Comparison of ENCODE assay signal across 16 cellular contexts in the genomic region with DNA sequence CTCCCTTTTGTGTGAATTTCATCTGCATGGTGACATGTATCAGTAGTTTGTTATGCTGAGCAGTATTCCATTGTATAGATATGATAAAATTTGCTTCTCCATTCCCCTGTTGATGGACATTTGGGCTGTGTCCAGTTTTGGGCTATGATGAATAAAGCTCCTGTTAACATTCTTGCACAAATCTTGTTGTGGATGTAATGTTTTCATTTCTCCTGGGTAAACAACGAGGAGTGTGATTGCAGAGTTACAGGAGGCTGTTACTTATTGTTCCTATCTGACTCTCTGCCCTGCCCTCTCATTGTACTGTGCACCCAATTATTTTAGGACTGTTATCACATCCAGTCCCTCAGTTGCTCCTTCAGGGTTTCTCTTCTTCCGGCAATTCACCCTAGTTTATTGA. TPM values are rescaled to one million over a fixed set of nuclear protein-coding genes. Genes with fewer than 3 reads are reported as not detected.
DNase-seq lines count a peak whose midpoint lies in the region; ATAC-seq, FAIRE-seq and TF ChIP-seq lines count a peak whose summit lies in the region.
"Had no signal": no experiment of that assay in that cellular context is flagged by ENCODE, and none has a peak within 500 bp of the region (broad histone marks: within the 10 kb centered on the region; RNA-seq: fewer than 3 reads in every experiment).

No MANE protein-coding gene starts in this region.

- H3K36me3 Mint-ChIP-seq in nephron (ENCODE audit: low read depth) = no peaks in the 10 kb centered on the region

- H3K9me3 Mint-ChIP-seq in nephron = no peaks in the 10 kb centered on the region
- H3K9me3 Mint-ChIP-seq: activated naive CD4-positive, alpha-beta T cell treated with anti-CD3 and anti-CD28 coated beads, Interleukin-2, amount 50 U/mL, for 72 hours; stimulated activated naive CD8-positive, alpha-beta T cell treated with anti-CD3 and anti-CD28 coated beads, Interleukin-15, amount 100 ng/mL, for 72 hours had no signal

- no peaks in the 10 kb centered on the region for H3K9me2 ChIP-seq in DOHH2 (replicated peaks; ENCODE audit: control insufficient read depth, low read length)

- FAIRE-seq in GM12892 (lab: Jason Lieb, UNC) = no peak

- no peaks in the 10 kb centered on the region for H3K27me3 ChIP-seq in DOHH2 (ENCODE audit: control insufficient read depth, low read length)
- no peaks in the 10 kb centered on the region for H3K27me3 ChIP-seq in SJSA1 (replicated peaks)
- H3K27me3 ChIP-seq in heart right ventricle = no peaks in the 10 kb centered on the region
- H3K27me3 ChIP-seq: SJCRH30 had no signal

- peaks cover 89% of the 10 kb centered on the region for H3K79me2 ChIP-seq in DOHH2 (ENCODE audit: control insufficient read depth, low read length)

- H3K27me3 Mint-ChIP-seq in nephron (ENCODE audit: low read depth) = no peaks in the 10 kb centered on the region
- H3K27me3 Mint-ChIP-seq: stimulated activated naive CD8-positive, alpha-beta T cell treated with anti-CD3 and anti-CD28 coated beads, Interleukin-15, amount 100 ng/mL, for 72 hours had no signal

- intact Hi-C loops in heart right ventricle (cut with DNase I) = no loop called here

- peak in 4 of 8 donors; percentile 16 to 78 (median 24) for ATAC-seq in heart right ventricle
- ATAC-seq: activated naive CD4-positive, alpha-beta T cell treated with anti-CD3 and anti-CD28 coated beads, Interleukin-2, amount 50 U/mL, for 72 hours; stimulated activated naive CD8-positive, alpha-beta T cell treated with anti-CD3 and anti-CD28 coated beads, Interleukin-15, amount 100 ng/mL, for 72 hours had no signal

- H3K27ac ChIP-seq in DOHH2 (ENCODE audit: low read depth, low read length) = no peak overlapping the region
- H3K27ac ChIP-seq in SJSA1 = 0 out of 2 replicates have a peak overlapping the region, but pooled peaks have one; percentile 31
- H3K27ac ChIP-seq in heart right ventricle = peak overlapping the region; percentile 15 to 84 (median 70)
- H3K27ac ChIP-seq: coronary artery had no signal

- no peaks in the 10 kb centered on the region for H3F3A ChIP-seq in DOHH2 (ENCODE audit: control insufficient read depth, insufficient read depth)

- WGBS in heart right ventricle, 2 donors = 12 to 23% methylated on average over 2 of the region's 2 CpGs

- H3K4me1 ChIP-seq in DOHH2 (ENCODE audit: control insufficient read depth, low read length) = peaks cover 46% of the 10 kb centered on the region
- peaks cover 72% of the 10 kb centered on the region for H3K4me1 ChIP-seq in SJSA1 (replicated peaks)
- H3K4me1 ChIP-seq in heart right ventricle = peaks cover 44 to 98% (median 92%) of the 10 kb centered on the region in 9 donors

- H3K4me2 ChIP-seq in DOHH2 (ENCODE audit: low read length) = peak overlapping the region; percentile 55; the same call in 1 of the 2 replicates

- DNase-seq in SJSA1 (ENCODE audit: low read depth in 1 of 2, low spot score in 2 of 2) (no peak), heart right ventricle (no peak), DMS 273 (lab: John Stamatoyannopoulos, UW; ENCODE audit: unreplicated experiment) (no peak), NAMALWA (ENCODE audit: low spot score) (no peak), GM12892 (ENCODE audit: insufficient read length) (no peak)
- no peak for DNase-seq in activated CD4-positive, alpha-beta T cell treated with anti-CD3 and anti-CD28 coated beads for 48 hours
- DNase-seq: activated CD4-positive, CD25-positive, alpha-beta regulatory T cell; NCI-H1105 treated with DMSO at 0.1 percent for 48 hours; NCI-H526 treated with DMSO at 0.1 percent for 48 hours; SJCRH30; stimulated activated naive CD8-positive, alpha-beta T cell treated with anti-CD3 and anti-CD28 coated beads, Interleukin-15, amount 100 ng/mL, for 72 hours; trophoblast cell had no signal

- H3K4me3 Mint-ChIP-seq in nephron = no peak overlapping the region

- no peaks in the 10 kb centered on the region for H3K9me3 ChIP-seq in DOHH2 (ENCODE audit: control insufficient read depth, insufficient read depth, low read length)
- H3K9me3 ChIP-seq in SJSA1 (replicated peaks) = no peaks in the 10 kb centered on the region
- no peaks in the 10 kb centered on the region for H3K9me3 ChIP-seq in heart right ventricle
- H3K9me3 ChIP-seq: SJCRH30 had no signal

- no peak for TF ChIP-seq CTCF in DOHH2 (IDR thresholded peaks at IDR 0.05; ENCODE audit: low read depth, low read length, poor library complexity, severe bottlenecking)
- TF ChIP-seq CTCF in heart right ventricle (IDR thresholded peaks at IDR 0.05) = no peak
- no peak for TF ChIP-seq CTCF in nephron (IDR thresholded peaks at IDR 0.05; ENCODE audit: unreplicated experiment in 3 of 3)

- H3K27ac Mint-ChIP-seq in nephron = peak overlapping the region in 2 of 3 experiments; percentile 90 to 94

- peaks cover 38% of the 10 kb centered on the region; the same call in 1 of the 2 replicates for H4K20me1 ChIP-seq in DOHH2 (ENCODE audit: control insufficient read depth, insufficient read depth, low read depth, low read length)

- H3K36me3 ChIP-seq in DOHH2 (ENCODE audit: control insufficient read depth, low read length) (no peaks in the 10 kb centered on the region), SJSA1 (no peaks in the 10 kb centered on the region), heart right ventricle (no peaks in the 10 kb centered on the region)

- H3K4me1 Mint-ChIP-seq in nephron = peaks cover 86% of the 10 kb centered on the region

- no peak overlapping the region for H3K4me3 ChIP-seq in DOHH2 (ENCODE audit: low read length)
- no peak overlapping the region for H3K4me3 ChIP-seq in SJSA1
- no peak overlapping the region for H3K4me3 ChIP-seq in heart right ventricle
- H3K4me3 ChIP-seq: coronary artery, SJCRH30 had no signal

- TF ChIP-seq POLR2A in GM12892 (IDR thresholded peaks at IDR 0.05; ENCODE audit: low read depth, low read length) = no peak

RNA-seq across cellular contexts. Expression of a gene that starts 24.2 kb away (rescaled TPM):
- total RNA-seq in SJSA1 (2014; rRNA removed; shearing (Covaris generic)) = 45.4 and 58.6 TPM in 2 replicates
- total RNA-seq in heart right ventricle = 100 to 1,000 TPM; 169 to 323 (median 224) TPM
- 100 to 1,000 TPM; 101 to 144 TPM for polyA plus RNA-seq in heart right ventricle
- polyA plus RNA-seq in GM12892 (2012; ENCODE audit: missing spikeins) = 37.5 TPM
